Comparison of ENCODE assay signal across 17 cellular contexts in the genomic region with DNA sequence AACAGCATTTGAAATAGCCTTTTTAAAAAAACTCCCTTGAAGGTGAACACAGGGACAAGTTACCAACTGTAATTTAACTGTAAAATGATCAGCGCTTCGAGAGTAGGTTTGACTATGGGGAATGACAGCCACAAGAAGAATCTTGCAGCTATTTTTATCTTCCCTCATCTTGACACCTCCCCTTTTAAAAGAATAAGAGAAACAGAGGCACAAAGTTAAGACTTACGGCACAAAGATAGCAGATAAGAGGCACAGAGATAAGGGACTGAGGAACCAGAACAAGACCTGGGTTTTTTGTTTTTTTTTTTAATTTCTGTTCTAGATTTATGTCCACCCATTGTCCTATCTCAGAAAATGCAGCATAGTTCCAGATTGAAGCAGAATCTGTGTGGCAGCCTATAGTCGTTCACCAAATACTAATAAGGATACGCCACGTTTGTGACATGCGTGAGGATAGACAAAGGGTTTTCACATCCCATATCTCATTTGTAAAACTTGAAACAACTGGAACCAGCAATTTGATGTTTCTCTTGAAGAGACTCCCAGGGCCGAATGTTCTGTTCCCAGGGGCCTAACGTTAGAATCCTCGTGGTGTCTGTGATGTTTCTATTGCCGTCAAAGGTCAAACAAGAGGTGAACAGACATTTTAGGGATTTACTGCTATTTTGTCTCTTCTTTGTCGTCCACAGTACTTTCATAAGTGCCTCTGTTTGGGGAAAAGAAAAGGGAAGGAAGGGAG.
A peak's percentile ranks its signal among the peaks of the same experiment; 100 is the strongest.
DNase-seq lines count a peak whose midpoint lies in the region; ATAC-seq lines count a peak whose summit lies in the region.
"Had no signal": no experiment of that assay in that cellular context is flagged by ENCODE, and none has a peak within 500 bp of the region (broad histone marks: within the 10 kb centered on the region; RNA-seq: fewer than 3 reads in every experiment).

No MANE protein-coding gene starts in this region.

- no peaks in the 10 kb centered on the region for H4K20me1 ChIP-seq in BLaER1 treated with 17β-estradiol and CSF1 and Interleukin-3, amounts not matched to agents 10 nM and 100 nM

- peak overlapping the region; percentile 61 to 92 (median 76) for H3K4me2 ChIP-seq in BLaER1 treated with 17β-estradiol and CSF1 and Interleukin-3, amounts not matched to agents 10 nM and 100 nM

- intact Hi-C loops in naive thymus-derived CD4-positive, alpha-beta T cell (cut with micrococcal nuclease) = loop anchor here (2.0 to 5.0 kb wide), 7 partner anchors 47 to 278 kb away; partner anchors contain the start of gene GPR180 (in 1 of the 2)

- peak overlapping the region in 10 of 11 experiments; percentile 53 to 77 (median 72); a peak in 18 of 22 replicates for H3K27ac ChIP-seq in BLaER1 treated with 17β-estradiol and CSF1 and Interleukin-3, amounts not matched to agents 10 nM and 100 nM
- H3K27ac ChIP-seq in CD8-positive, alpha-beta memory T cell (ENCODE audit: low read depth, low read length) = no peak overlapping the region
- H3K27ac ChIP-seq in naive thymus-derived CD4-positive, alpha-beta T cell (ENCODE audit: low read depth, low read length) = no peak overlapping the region
- H3K27ac ChIP-seq: right lobe of liver had no signal

- CTCF ChIA-PET in CD8-positive, alpha-beta memory T cell (lab: Charles Lee) = interaction anchor here (0.8 to 2.0 kb wide), 6 partner anchors 10 to 209 kb away, joined by 3 to 10 read pairs (median 6); no protein-coding TSS in a partner anchor
- CTCF ChIA-PET in naive thymus-derived CD4-positive, alpha-beta T cell (lab: Charles Lee) = interaction anchor here (1.0 to 1.4 kb wide), 4 partner anchors 19 to 88 kb away, joined by 5 to 7 read pairs (median 6); no protein-coding TSS in a partner anchor

- H3K4me3 Mint-ChIP-seq in CD8-positive, alpha-beta memory T cell = peak overlapping the region; percentile 64 to 88 (median 78)
- H3K4me3 Mint-ChIP-seq in activated naive CD8-positive, alpha-beta T cell treated with anti-CD3 and anti-CD28 coated beads for 36 hours = no peak overlapping the region
- peak overlapping the region; percentile 50 to 86 (median 76) for H3K4me3 Mint-ChIP-seq in naive thymus-derived CD4-positive, alpha-beta T cell

- peaks cover 71 to 78% (median 73%) of the 10 kb centered on the region in 10 experiments for H3K4me1 ChIP-seq in BLaER1 treated with 17β-estradiol and CSF1 and Interleukin-3, amounts not matched to agents 10 nM and 100 nM
- H3K4me1 ChIP-seq in CD8-positive, alpha-beta memory T cell (ENCODE audit: insufficient read depth, low read length) = peaks cover 68% of the 10 kb centered on the region
- peaks cover 45 to 67% of the 10 kb centered on the region in 2 donors for H3K4me1 ChIP-seq in naive thymus-derived CD4-positive, alpha-beta T cell (ENCODE audit: control insufficient read depth in 2 of 2, insufficient read depth in 2 of 2, low read length in 2 of 2)

- H3K9me3 ChIP-seq in BLaER1 treated with 17β-estradiol and CSF1 and Interleukin-3, amounts not matched to agents 10 nM and 100 nM (replicated peaks in 1 of 11) = peaks cover 14 to 62% (median 49%) of the 10 kb centered on the region in 11 experiments; a peak in 20 of 22 replicates
- no peaks in the 10 kb centered on the region for H3K9me3 ChIP-seq in CD8-positive, alpha-beta memory T cell (ENCODE audit: low read length)
- no peaks in the 10 kb centered on the region for H3K9me3 ChIP-seq in naive thymus-derived CD4-positive, alpha-beta T cell (ENCODE audit: control insufficient read depth in 2 of 3, low read length in 3 of 3)
- H3K9me3 ChIP-seq: right lobe of liver, tibial artery had no signal

- H3K27me3 ChIP-seq in BLaER1 treated with 17β-estradiol and CSF1 and Interleukin-3, amounts not matched to agents 10 nM and 100 nM = no peaks in the 10 kb centered on the region
- peaks cover under 1% of the 10 kb centered on the region for H3K27me3 ChIP-seq in CD8-positive, alpha-beta memory T cell (ENCODE audit: insufficient read depth, low read length, poor library complexity, severe bottlenecking)
- peaks cover 0 to 4% of the 10 kb centered on the region in 2 donors for H3K27me3 ChIP-seq in naive thymus-derived CD4-positive, alpha-beta T cell (ENCODE audit: control insufficient read depth in 2 of 2, insufficient read depth in 2 of 2, low read length in 2 of 2)
- no peaks in the 10 kb centered on the region for H3K27me3 ChIP-seq in H7 (ENCODE audit: control insufficient read depth, insufficient read depth, low read length)
- H3K27me3 ChIP-seq: cardiac muscle cell, right lobe of liver, tibial artery had no signal

- H3K4me3 ChIP-seq in BLaER1 treated with 17β-estradiol and CSF1 and Interleukin-3, amounts not matched to agents 10 nM and 100 nM = peak overlapping the region in 3 of 10 experiments; percentile 6 to 34 (median 20); a peak in 3 of 20 replicates
- peak overlapping the region; percentile 2 for H3K4me3 ChIP-seq in CD8-positive, alpha-beta memory T cell (ENCODE audit: low read length)
- peak overlapping the region; percentile 32 for H3K4me3 ChIP-seq in naive thymus-derived CD4-positive, alpha-beta T cell (ENCODE audit: low read length)
- H3K4me3 ChIP-seq in H7 (ENCODE audit: insufficient read depth, low read depth, low read length) = no peak overlapping the region
- H3K4me3 ChIP-seq: cardiac muscle cell, lung, right lobe of liver, tibial artery had no signal

- POLR2A ChIA-PET in CD8-positive, alpha-beta memory T cell (lab: Charles Lee) = interaction anchor here (1.0 to 1.5 kb wide), 2 partner anchors 12 to 271 kb away, joined by 8 to 9 read pairs; partner anchors contain the start of gene TGDS
- POLR2A ChIA-PET in naive thymus-derived CD4-positive, alpha-beta T cell (lab: Charles Lee) = interaction anchor here (0.6 to 1.6 kb wide), 5 partner anchors 13 to 244 kb away, joined by 3 to 4 read pairs (median 3); no protein-coding TSS in a partner anchor

- no peak for ATAC-seq in naive thymus-derived CD4-positive, alpha-beta T cell
- no peak for ATAC-seq in HG02588 (IDR thresholded peaks at IDR 0.05; ENCODE audit: unreplicated experiment)

- peaks cover 3 to 32% (median 5%) of the 10 kb centered on the region in 3 donors for H3K36me3 Mint-ChIP-seq in CD8-positive, alpha-beta memory T cell
- H3K36me3 Mint-ChIP-seq in activated naive CD8-positive, alpha-beta T cell treated with anti-CD3 and anti-CD28 coated beads for 36 hours = peaks cover 18% of the 10 kb centered on the region
- H3K36me3 Mint-ChIP-seq in naive thymus-derived CD4-positive, alpha-beta T cell = peaks cover 4 to 28% (median 9%) of the 10 kb centered on the region in 5 donors

- no peaks in the 10 kb centered on the region for H3K27me3 Mint-ChIP-seq in CD8-positive, alpha-beta memory T cell
- H3K27me3 Mint-ChIP-seq in activated naive CD8-positive, alpha-beta T cell treated with anti-CD3 and anti-CD28 coated beads for 36 hours = peaks cover under 1% of the 10 kb centered on the region
- H3K27me3 Mint-ChIP-seq in naive thymus-derived CD4-positive, alpha-beta T cell = peaks cover 0 to 2% (median 0%) of the 10 kb centered on the region in 5 donors

- DNase-seq in CD8-positive, alpha-beta memory T cell = no peak
- no peak for DNase-seq in activated naive CD8-positive, alpha-beta T cell treated with anti-CD3 and anti-CD28 coated beads for 36 hours
- DNase-seq in naive thymus-derived CD4-positive, alpha-beta T cell = no peak
- no peak for DNase-seq in H7
- DNase-seq in DMS 273 (lab: John Stamatoyannopoulos, UW; ENCODE audit: unreplicated experiment) = no peak
- DNase-seq in NCI-H69 (lab: John Stamatoyannopoulos, UW) = no peak
- DNase-seq: C1 segment of cervical spinal cord; foreskin fibroblast; NCI-H146; NCI-H2227 treated with DMSO at 0.1 percent for 48 hours; right lobe of liver; stimulated activated CD4-positive, alpha-beta T cell treated with anti-CD3 and anti-CD28 coated beads, Interleukin-2, amount 100 ng/mL, for 48 hours; tibial artery had no signal

- H3K9me3 Mint-ChIP-seq in CD8-positive, alpha-beta memory T cell = peaks cover 3 to 29% (median 18%) of the 10 kb centered on the region in 5 donors
- H3K9me3 Mint-ChIP-seq in activated naive CD8-positive, alpha-beta T cell treated with anti-CD3 and anti-CD28 coated beads for 36 hours = peaks cover 16% of the 10 kb centered on the region
- peaks cover 0 to 22% (median 5%) of the 10 kb centered on the region in 11 donors for H3K9me3 Mint-ChIP-seq in naive thymus-derived CD4-positive, alpha-beta T cell

- H3K4me1 Mint-ChIP-seq in CD8-positive, alpha-beta memory T cell = peaks cover 66 to 79% (median 77%) of the 10 kb centered on the region in 3 donors
- H3K4me1 Mint-ChIP-seq in activated naive CD8-positive, alpha-beta T cell treated with anti-CD3 and anti-CD28 coated beads for 36 hours = peaks cover 39% of the 10 kb centered on the region
- peaks cover 24 to 77% (median 70%) of the 10 kb centered on the region in 7 donors for H3K4me1 Mint-ChIP-seq in naive thymus-derived CD4-positive, alpha-beta T cell

- peaks cover 0 to 4% (median 0%) of the 10 kb centered on the region in 11 experiments; a peak in 3 of 22 replicates for H3K36me3 ChIP-seq in BLaER1 treated with 17β-estradiol and CSF1 and Interleukin-3, amounts not matched to agents 10 nM and 100 nM
- no peaks in the 10 kb centered on the region for H3K36me3 ChIP-seq in CD8-positive, alpha-beta memory T cell (ENCODE audit: insufficient read depth, low read length)
- H3K36me3 ChIP-seq in naive thymus-derived CD4-positive, alpha-beta T cell (ENCODE audit: control insufficient read depth in 2 of 3, insufficient read depth in 3 of 3, low read length in 3 of 3) = no peaks in the 10 kb centered on the region
- H3K36me3 ChIP-seq in H7 (replicated peaks; ENCODE audit: control insufficient read depth, insufficient read depth, low read length) = no peaks in the 10 kb centered on the region
- H3K36me3 ChIP-seq: cardiac muscle cell, right lobe of liver, tibial artery had no signal

- peak overlapping the region; percentile 72 to 98 (median 94) for H3K27ac Mint-ChIP-seq in CD8-positive, alpha-beta memory T cell
- H3K27ac Mint-ChIP-seq in activated naive CD8-positive, alpha-beta T cell treated with anti-CD3 and anti-CD28 coated beads for 36 hours = peak overlapping the region; percentile 79
- H3K27ac Mint-ChIP-seq in naive thymus-derived CD4-positive, alpha-beta T cell = peak overlapping the region; percentile 74 to 99 (median 93)

- H3K9ac ChIP-seq in BLaER1 treated with 17β-estradiol and CSF1 and Interleukin-3, amounts not matched to agents 10 nM and 100 nM = peak overlapping the region in 2 of 11 experiments; percentile 56 to 65; a peak in 5 of 22 replicates

Comparison
In these comparisons a context has a peak if more than half of its experiments do, and no peak if none do; other contexts are left out.
1. H3K27ac ChIP-seq: peak in BLaER1 treated with 17β-estradiol and CSF1 and Interleukin-3, amounts not matched to agents 10 nM and 100 nM (10 of 11); none in CD8-positive, alpha-beta memory T cell (single experiment) and naive thymus-derived CD4-positive, alpha-beta T cell (single experiment).
2. Peak in every context shown above with its lines, with median percentiles within 50 percentile points of each other: H3K27ac Mint-ChIP-seq.